Comparison of ENCODE assay signal across 18 cellular contexts in the genomic region with DNA sequence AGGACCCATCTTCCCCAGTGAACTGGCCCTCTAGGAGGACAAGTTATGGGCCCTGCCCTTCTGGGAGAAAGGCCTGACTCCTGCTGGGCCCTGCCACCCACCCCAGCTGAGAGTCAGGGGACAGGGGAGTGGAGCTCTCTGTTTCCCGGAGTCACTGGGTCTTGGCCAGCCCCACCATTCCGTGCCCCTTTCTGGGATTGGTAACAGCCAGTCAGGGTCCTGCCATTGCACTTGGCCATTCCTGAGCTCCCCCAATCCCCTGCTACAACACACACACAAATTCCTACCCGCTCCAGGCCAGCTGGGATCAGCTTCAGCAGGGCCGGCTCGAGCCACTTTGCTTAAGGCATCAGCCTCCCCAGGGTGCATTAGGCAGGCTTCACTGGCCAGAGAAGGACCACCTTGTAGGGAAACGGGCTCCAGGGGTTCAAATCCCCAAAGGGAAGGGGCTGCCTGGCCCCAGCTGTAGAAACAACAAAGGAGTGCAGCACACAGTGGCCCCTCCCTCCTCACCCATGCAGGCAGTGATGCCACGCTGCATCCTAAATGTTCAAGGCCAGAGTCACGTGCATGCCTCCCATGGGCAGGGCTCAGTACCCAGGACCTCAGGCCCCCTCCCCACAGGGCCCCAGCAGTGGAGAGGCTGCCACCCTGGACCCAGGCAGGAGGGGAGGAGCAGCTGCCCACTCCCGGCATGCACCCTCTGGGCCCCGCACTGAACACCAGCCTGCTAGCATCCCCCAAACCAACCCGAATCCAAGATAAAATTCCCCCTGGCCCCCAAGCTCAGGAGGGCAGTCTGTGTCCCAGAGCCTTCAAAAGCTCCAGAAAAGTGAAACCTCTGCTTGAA. TPM values are rescaled to one million over a fixed set of nuclear protein-coding genes. Genes with fewer than 3 reads are reported as not detected.
DNase-seq lines count a peak whose midpoint lies in the region; ATAC-seq and TF ChIP-seq lines count a peak whose summit lies in the region.
"Had no signal": no experiment of that assay in that cellular context is flagged by ENCODE, and none has a peak within 500 bp of the region (broad histone marks: within the 10 kb centered on the region; RNA-seq: fewer than 3 reads in every experiment).

No MANE protein-coding gene starts in this region.

- H3K9me3 Mint-ChIP-seq in natural killer cell treated with Interleukin-12 subunit alpha and Interleukin-12 subunit beta and Interleukin-15 and Interleukin-18, amount 100 ng/mL, for 72 hours, result no peaks in the 10 kb centered on the region
- H3K9me3 Mint-ChIP-seq in natural killer cell, result no peaks in the 10 kb centered on the region
- H3K9me3 Mint-ChIP-seq in stimulated activated naive B cell treated with anti-CD40 and anti-IgM and Interleukin-4, amounts not matched to agents 10 μg/mL and 1 μg/mL and 100 μg/mL, for 72 hours, result no peaks in the 10 kb centered on the region
- H3K9me3 Mint-ChIP-seq: CD4-positive, alpha-beta memory T cell; H9 had no signal

- no peaks in the 10 kb centered on the region for H3K36me3 Mint-ChIP-seq in natural killer cell treated with Interleukin-12 subunit alpha and Interleukin-12 subunit beta and Interleukin-15 and Interleukin-18, amount 100 ng/mL, for 72 hours
- no peaks in the 10 kb centered on the region for H3K36me3 Mint-ChIP-seq in natural killer cell
- H3K36me3 Mint-ChIP-seq in stimulated activated naive B cell treated with anti-CD40 and anti-IgM and Interleukin-4, amounts not matched to agents 10 μg/mL and 1 μg/mL and 100 μg/mL, for 72 hours, result no peaks in the 10 kb centered on the region
- H3K36me3 Mint-ChIP-seq: CD14-positive monocyte; CD4-positive, alpha-beta memory T cell had no signal

- intact Hi-C loops in natural killer cell (cut with micrococcal nuclease) (no loop called here), sciatic nerve (cut with DNase I) (loop anchor here (10.0 kb wide), 1 partner anchor 503 kb away; no protein-coding TSS in a partner anchor)

- peak; percentile 44 for DNase-seq in natural killer cell treated with Interleukin-12 subunit alpha and Interleukin-12 subunit beta and Interleukin-15 and Interleukin-18, amount 100 ng/mL, for 72 hours (ENCODE audit: low spot score)
- DNase-seq in natural killer cell, result no peak
- DNase-seq in mesenteric fat pad (ENCODE audit: low spot score), result peak; percentile 67
- DNase-seq in sciatic nerve (ENCODE audit: low spot score), result peak; percentile 40
- no peak for DNase-seq in superior temporal gyrus (ENCODE audit: extremely low spot score)
- no peak for DNase-seq in stimulated activated naive B cell treated with anti-CD40 and anti-IgM and Interleukin-4, amounts not matched to agents 10 μg/mL and 1 μg/mL and 100 μg/mL, for 72 hours
- DNase-seq: 8988T; BE2C; CD4-positive, alpha-beta memory T cell; DMS153; DMS79; GDM1; GOT3; H9 had no signal

- ATAC-seq in natural killer cell treated with Interleukin-12 subunit alpha and Interleukin-12 subunit beta and Interleukin-15 and Interleukin-18, amount 100 ng/mL, for 72 hours, result no peak
- ATAC-seq in natural killer cell, result no peak
- ATAC-seq in sciatic nerve, result no peak
- no peak for ATAC-seq in stimulated activated naive B cell treated with anti-CD40 and anti-IgM and Interleukin-4, amounts not matched to agents 10 μg/mL and 1 μg/mL and 100 μg/mL, for 72 hours (replicated peaks)
- no peak for ATAC-seq in GM19351 (IDR thresholded peaks at IDR 0.05; ENCODE audit: unreplicated experiment)

- no peak for TF ChIP-seq CTCF in natural killer cell (IDR thresholded peaks at IDR 0.05)

- H3K4me3 Mint-ChIP-seq in natural killer cell treated with Interleukin-12 subunit alpha and Interleukin-12 subunit beta and Interleukin-15 and Interleukin-18, amount 100 ng/mL, for 72 hours, result no peak overlapping the region
- H3K4me3 Mint-ChIP-seq in natural killer cell, result no peak overlapping the region
- H3K4me3 Mint-ChIP-seq in stimulated activated naive B cell treated with anti-CD40 and anti-IgM and Interleukin-4, amounts not matched to agents 10 μg/mL and 1 μg/mL and 100 μg/mL, for 72 hours, result no peak overlapping the region
- H3K4me3 Mint-ChIP-seq: CD14-positive monocyte; CD4-positive, alpha-beta memory T cell; H9 had no signal

- peaks cover 0 to 13% of the 10 kb centered on the region in 2 donors for H3K27me3 Mint-ChIP-seq in natural killer cell treated with Interleukin-12 subunit alpha and Interleukin-12 subunit beta and Interleukin-15 and Interleukin-18, amount 100 ng/mL, for 72 hours
- peaks cover 0 to 8% of the 10 kb centered on the region in 2 donors for H3K27me3 Mint-ChIP-seq in natural killer cell (ENCODE audit: low read depth in 2 of 2)
- H3K27me3 Mint-ChIP-seq in stimulated activated naive B cell treated with anti-CD40 and anti-IgM and Interleukin-4, amounts not matched to agents 10 μg/mL and 1 μg/mL and 100 μg/mL, for 72 hours, result peaks cover 0 to 9% of the 10 kb centered on the region in 2 donors

- no peaks in the 10 kb centered on the region for H3K4me1 Mint-ChIP-seq in natural killer cell treated with Interleukin-12 subunit alpha and Interleukin-12 subunit beta and Interleukin-15 and Interleukin-18, amount 100 ng/mL, for 72 hours (ENCODE audit: low read depth in 2 of 2)
- H3K4me1 Mint-ChIP-seq in natural killer cell, result no peaks in the 10 kb centered on the region
- H3K4me1 Mint-ChIP-seq in stimulated activated naive B cell treated with anti-CD40 and anti-IgM and Interleukin-4, amounts not matched to agents 10 μg/mL and 1 μg/mL and 100 μg/mL, for 72 hours, result peaks cover 6 to 7% of the 10 kb centered on the region in 2 donors

- no peak overlapping the region for H3K27ac Mint-ChIP-seq in natural killer cell treated with Interleukin-12 subunit alpha and Interleukin-12 subunit beta and Interleukin-15 and Interleukin-18, amount 100 ng/mL, for 72 hours
- no peak overlapping the region for H3K27ac Mint-ChIP-seq in natural killer cell
- H3K27ac Mint-ChIP-seq in stimulated activated naive B cell treated with anti-CD40 and anti-IgM and Interleukin-4, amounts not matched to agents 10 μg/mL and 1 μg/mL and 100 μg/mL, for 72 hours, result no peak overlapping the region
- H3K27ac Mint-ChIP-seq: CD4-positive, alpha-beta memory T cell; H9 had no signal

RNA-seq across cellular contexts. Expression of a gene that starts 37.7 kb away (rescaled TPM):
- not detected for total RNA-seq in natural killer cell treated with Interleukin-12 subunit alpha and Interleukin-12 subunit beta and Interleukin-15 and Interleukin-18, amount 100 ng/mL, for 72 hours
- not detected for total RNA-seq in natural killer cell
- total RNA-seq in mesenteric fat pad, result not detected
- not detected for total RNA-seq in sciatic nerve
- total RNA-seq: A673; CD4-positive, alpha-beta memory T cell; Daoy; H9 had no signal

Comparison
In these comparisons a context has a peak if more than half of its experiments do, and no peak if none do; other contexts are left out.
1. DNase-seq: peak in natural killer cell treated with Interleukin-12 subunit alpha and Interleukin-12 subunit beta and Interleukin-15 and Interleukin-18, amount 100 ng/mL, for 72 hours (single experiment), mesenteric fat pad (single experiment) and sciatic nerve (single experiment); none in natural killer cell (single experiment), superior temporal gyrus (single experiment) and stimulated activated naive B cell treated with anti-CD40 and anti-IgM and Interleukin-4, amounts not matched to agents 10 μg/mL and 1 μg/mL and 100 μg/mL, for 72 hours (single experiment).